8 cellular contexts compared by ENCODE assay signal in the genomic region with DNA sequence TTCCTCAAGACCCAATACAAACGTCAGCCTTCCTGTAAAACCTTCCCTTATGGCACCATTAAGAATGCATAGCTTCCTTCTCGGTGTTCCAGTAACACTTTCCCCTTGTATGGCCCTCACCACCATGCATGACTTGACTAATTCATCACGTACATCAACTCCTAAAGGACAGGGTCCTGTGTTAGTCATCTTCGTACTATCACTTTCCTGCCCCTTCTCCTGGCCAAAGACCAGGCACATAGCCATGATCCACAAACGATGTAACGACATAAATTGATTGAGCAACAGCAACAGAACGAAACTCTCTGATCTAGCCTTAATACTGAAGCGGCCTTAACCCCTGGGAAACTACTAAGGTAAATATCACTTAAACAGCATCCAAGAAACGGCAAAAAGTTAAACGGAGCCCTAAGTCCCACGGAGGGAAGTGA. TPM values are rescaled to one million over a fixed set of nuclear protein-coding genes. Genes with fewer than 3 reads are reported as not detected.
DNase-seq lines count a peak whose midpoint lies in the region; ATAC-seq and TF ChIP-seq lines count a peak whose summit lies in the region.

No MANE protein-coding gene starts in this region.

- DNase-seq in activated naive CD4-positive, alpha-beta T cell treated with Interleukin-2 at 50 U/mL for 16 hours = peak; percentile 37
- no peak for DNase-seq in activated naive CD4-positive, alpha-beta T cell (lab: John Stamatoyannopoulos, UW)
- DNase-seq in activated T-cell treated with anti-CD3 and anti-CD28 coated beads, Interleukin-2, amount 50 U/mL, for 72 hours = peak in 1 of 2 donors; percentile 42
- no peak for DNase-seq in heart right ventricle
- DNase-seq in retinal pigment epithelial cell (ENCODE audit: low read depth) = no peak
- DNase-seq in NCI-H526 treated with DMSO at 0.1 percent for 48 hours (lab: John Stamatoyannopoulos, UW) = no peak
- DNase-seq in epidermal melanocyte (ENCODE audit: insufficient read length, low spot score) = no peak

- H3K9me3 ChIP-seq in HUES64 (ENCODE audit: insufficient read depth, low read depth, low read length) (no peaks in the 10 kb centered on the region), heart right ventricle (no peaks in the 10 kb centered on the region)

- H3K4me1 ChIP-seq in HUES64 (ENCODE audit: insufficient read depth, low read length) (peaks cover 8% of the 10 kb centered on the region; the same call in 1 of the 2 replicates), heart right ventricle (peaks cover 0 to 56% (median 49%) of the 10 kb centered on the region in 9 donors)

- peak overlapping the region; percentile 96 for H3K27ac Mint-ChIP-seq in activated T-cell treated with anti-CD3 and anti-CD28 coated beads, Interleukin-2, amount 50 U/mL, for 72 hours

- no peaks in the 10 kb centered on the region for H3K27me3 ChIP-seq in HUES64 (ENCODE audit: insufficient read depth, low read length)
- no peaks in the 10 kb centered on the region for H3K27me3 ChIP-seq in heart right ventricle

- H3K4me3 ChIP-seq in HUES64 (ENCODE audit: low read length) (peak overlapping the region; percentile 80), heart right ventricle (peak overlapping the region; percentile 58 to 99 (median 90)), retinal pigment epithelial cell (ENCODE audit: low read length) (peak overlapping the region; percentile 99)

- H3K9me3 Mint-ChIP-seq in activated T-cell treated with anti-CD3 and anti-CD28 coated beads, Interleukin-2, amount 50 U/mL, for 72 hours = no peaks in the 10 kb centered on the region

- H3K4me1 Mint-ChIP-seq in activated T-cell treated with anti-CD3 and anti-CD28 coated beads, Interleukin-2, amount 50 U/mL, for 72 hours (ENCODE audit: low read depth) = peaks cover 51% of the 10 kb centered on the region

- peak overlapping the region; percentile 95 for H3K9ac ChIP-seq in HUES64 (ENCODE audit: low read depth, low read length)

- TF ChIP-seq CTCF in heart right ventricle (IDR thresholded peaks at IDR 0.05) (no peak), retinal pigment epithelial cell (conservative IDR thresholded peaks at IDR 0.05; ENCODE audit: low read depth, low read length) (no peak)

- peaks cover 13 to 23% of the 10 kb centered on the region in 2 donors for H3K36me3 Mint-ChIP-seq in activated T-cell treated with anti-CD3 and anti-CD28 coated beads, Interleukin-2, amount 50 U/mL, for 72 hours (ENCODE audit: insufficient read depth in 2 of 2)

- H3K27me3 Mint-ChIP-seq in activated T-cell treated with anti-CD3 and anti-CD28 coated beads, Interleukin-2, amount 50 U/mL, for 72 hours (ENCODE audit: low read depth) = no peaks in the 10 kb centered on the region

- peaks cover 27% of the 10 kb centered on the region for H3K36me3 ChIP-seq in HUES64 (ENCODE audit: insufficient read depth, low read length)
- H3K36me3 ChIP-seq in heart right ventricle = peaks cover 0 to 37% (median 0%) of the 10 kb centered on the region in 9 donors

- peak overlapping the region; percentile 81 for H3K27ac ChIP-seq in HUES64 (ENCODE audit: low read depth, low read length)
- H3K27ac ChIP-seq in heart right ventricle = peak overlapping the region; percentile 81 to 99 (median 94)

- peak; percentile 55 to 69 for ATAC-seq in activated T-cell treated with anti-CD3 and anti-CD28 coated beads, Interleukin-2, amount 50 U/mL, for 72 hours (replicated peaks in 1 of 2)
- peak in 7 of 8 donors; percentile 1 to 27 (median 17) for ATAC-seq in heart right ventricle

- under 1% methylated on average over 11 of the region's 11 CpGs for WGBS in HUES64
- WGBS in heart right ventricle, 2 donors = 0% methylated on average over 11 of the region's 11 CpGs

- peak overlapping the region; percentile 91 to 93 for H3K4me3 Mint-ChIP-seq in activated T-cell treated with anti-CD3 and anti-CD28 coated beads, Interleukin-2, amount 50 U/mL, for 72 hours

- intact Hi-C loops in heart right ventricle (cut with DNase I) = loop anchor here in 1 of 10 donors (10.0 kb wide), 1 partner anchor 121 kb away; a partner anchor contains a TSS

RNA-seq across cellular contexts. Expression of a gene that starts 0.6 kb away (rescaled TPM):
- polyA plus RNA-seq in HUES64 (2013, experiment 1 of 2) = 71.3 TPM
- polyA plus RNA-seq in HUES64 (2013, experiment 2 of 2) = 62.6 TPM
- total RNA-seq in activated T-cell treated with anti-CD3 and anti-CD28 coated beads, Interleukin-2, amount 50 U/mL, for 72 hours = 10 to 100 TPM; 60.3 to 75.2 TPM
- total RNA-seq in heart right ventricle = 10 to 100 TPM; 44.5 to 67.1 (median 49.9) TPM
- polyA plus RNA-seq in heart right ventricle = 10 to 100 TPM; 28.5 to 32.3 TPM

RNA-seq across cellular contexts. Expression of a gene that starts 11.3 kb away (rescaled TPM):
- polyA plus RNA-seq in HUES64 (2013, experiment 1 of 2) = 28.6 TPM
- polyA plus RNA-seq in HUES64 (2013, experiment 2 of 2) = 26.1 TPM
- 100 to 1,000 TPM in 1 of 2 donors, 10 to 100 TPM in 1; 79.5 to 109 TPM for total RNA-seq in activated T-cell treated with anti-CD3 and anti-CD28 coated beads, Interleukin-2, amount 50 U/mL, for 72 hours
- total RNA-seq in heart right ventricle = 10 to 100 TPM in 6 of 10 donors, 1 to 10 TPM in 4; 7.4 to 28.0 (median 11.5) TPM
- 10 to 100 TPM in 1 of 2 donors, 1 to 10 TPM in 1; 6.6 to 13.3 TPM for polyA plus RNA-seq in heart right ventricle
